Comparison of ENCODE assay signal across 15 cellular contexts in the genomic region with DNA sequence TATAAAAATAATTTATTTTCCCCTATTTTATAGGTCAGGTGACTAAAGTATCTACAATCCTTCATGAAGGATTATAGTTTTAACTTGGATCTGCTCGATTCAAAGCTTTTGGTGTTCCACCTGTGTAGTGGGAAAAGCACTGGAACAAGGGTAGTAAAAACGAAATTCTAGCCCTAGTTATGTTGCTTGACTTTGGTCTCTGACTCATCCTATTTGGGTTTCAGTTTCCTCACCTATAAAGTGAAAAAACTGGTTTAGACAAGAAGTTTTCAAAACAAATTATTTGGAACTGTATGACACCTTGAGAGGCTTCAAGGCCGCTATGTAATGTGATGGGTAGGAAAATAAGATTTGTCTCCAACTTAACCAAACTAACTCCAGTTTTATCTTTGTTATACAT.
"Had no signal": no experiment of that assay in that cellular context is flagged by ENCODE, and none has a peak within 500 bp of the region (broad histone marks: within the 10 kb centered on the region; RNA-seq: fewer than 3 reads in every experiment).

No MANE protein-coding gene starts in this region.

- H3K4me1 ChIP-seq: left lung had no signal

- ATAC-seq: activated T-cell treated with anti-CD3 and anti-CD28 coated beads, Interleukin-2, amount 50 U/mL, for 72 hours; effector memory CD8-positive, alpha-beta T cell; gastroesophageal sphincter; left lung had no signal

- H3K27ac ChIP-seq: brain microvascular endothelial cell, gastroesophageal sphincter, left lung, transverse colon had no signal

- H3K36me3 ChIP-seq: brain microvascular endothelial cell, gastroesophageal sphincter, left lung, transverse colon had no signal

- H3K4me3 ChIP-seq: gastroesophageal sphincter, left lung, transverse colon had no signal

- H3K9me3 ChIP-seq: gastroesophageal sphincter, left lung, transverse colon had no signal

- H3K27me3 ChIP-seq: brain microvascular endothelial cell, gastroesophageal sphincter, left lung, transverse colon had no signal

- DNase-seq: activated CD4-positive, alpha-beta memory T cell treated with anti-CD3 and anti-CD28 coated beads, Interleukin-2, amount 10 ng/mL, durations not matched to agents 7 days and 5 days; activated gamma-delta T cell treated with Interleukin-2 at 50 U/mL for 16 hours; activated naive CD8-positive, alpha-beta T cell treated with anti-CD3 and anti-CD28 coated beads for 36 hours; activated T-cell treated with anti-CD3 and anti-CD28 coated beads, Interleukin-2, amount 50 U/mL, for 72 hours; brain microvascular endothelial cell; cerebellar nuclear complex; effector memory CD8-positive, alpha-beta T cell; islet precursor cell; left lung; occipital lobe; stimulated activated CD4-positive, alpha-beta T cell treated with anti-CD3 and anti-CD28 coated beads, Interleukin-12 subunit alpha, Interleukin-12 subunit beta, amount 100 ng/mL, for 4 hours; stimulated activated naive CD4-positive, alpha-beta T cell; substantia nigra; transverse colon had no signal
